ENCODE assay signal across 20 cellular contexts in genomic region chr2:39845460-39846146, GRCh38.
DNase-seq lines count a peak whose midpoint lies in the region; ATAC-seq and TF ChIP-seq lines count a peak whose summit lies in the region.
"Had no signal": no experiment of that assay in that cellular context is flagged by ENCODE, and none has a peak within 500 bp of the region (broad histone marks: within the 10 kb centered on the region; RNA-seq: fewer than 3 reads in every experiment).

No MANE protein-coding gene starts in this region.

- H3K27me3 ChIP-seq in HCT116 (ENCODE audit: insufficient read depth, low read length) (no peaks in the 10 kb centered on the region), foreskin keratinocyte (no peaks in the 10 kb centered on the region), Peyer's patch (no peaks in the 10 kb centered on the region)

- H3K27me3 Mint-ChIP-seq in T-cell: peaks cover 4 to 15% of the 10 kb centered on the region in 2 donors

- no peak for TF ChIP-seq RAD21 in HCT116 (IDR thresholded peaks at IDR 0.05; ENCODE audit: low read depth)

- BruUV-seq in HCT116 (replicated peaks; lab: Mats Ljungman, UMichigan): no TSS peak

- H3K9me3 ChIP-seq in HCT116 (ENCODE audit: control insufficient read depth in 1 of 2, insufficient read depth in 1 of 2, low read depth in 1 of 2, low read length in 2 of 2) (no peaks in the 10 kb centered on the region), Peyer's patch (no peaks in the 10 kb centered on the region)

- peak; percentile 94 for ATAC-seq in HCT116
- peak; percentile 100 for ATAC-seq in foreskin keratinocyte
- ATAC-seq in GM21390 (IDR thresholded peaks at IDR 0.05; ENCODE audit: unreplicated experiment): no peak
- ATAC-seq in T-cell (replicated peaks in 1 of 4): no peak
- ATAC-seq: Panc1 had no signal

- RAD21 ChIA-PET in HCT116 (lab: Charles Lee; ENCODE audit: low non-redundant PET in 1 of 2, low total read pairs in 2 of 2, uncharacterized antibody in 2 of 2, unreplicated experiment in 2 of 2): no interaction called here

- H3K9me2 ChIP-seq in HCT116 (ENCODE audit: insufficient read depth): no peaks in the 10 kb centered on the region

- CTCF ChIA-PET in HCT116 (lab: Charles Lee): no interaction called here
- CTCF ChIA-PET in RWPE1 (lab: Yijun Ruan, JAX): interaction anchor here (1.1 to 1.2 kb wide), 2 partner anchors 12 to 26 kb away, joined by 3 read pairs; no protein-coding TSS in a partner anchor
- CTCF ChIA-PET in T-cell (lab: Charles Lee): no interaction called here

- H3K27ac ChIP-seq in HCT116 (ENCODE audit: low read depth, low read length) (no peak overlapping the region), RWPE1 (no peak overlapping the region), foreskin keratinocyte (no peak overlapping the region), Peyer's patch (no peak overlapping the region)
- H3K27ac ChIP-seq: C4-2B, KMS-11, left ventricle myocardium inferior had no signal

- H3K9me3 Mint-ChIP-seq in T-cell: no peaks in the 10 kb centered on the region

- H3K4me1 ChIP-seq in HCT116 (ENCODE audit: control insufficient read depth in 1 of 2, insufficient read depth in 2 of 2, low read length in 2 of 2) (peaks cover 0 to 13% of the 10 kb centered on the region in 2 experiments; a peak in 2 of 4 replicates), foreskin keratinocyte (peaks cover 12% of the 10 kb centered on the region), Peyer's patch (no peaks in the 10 kb centered on the region)
- H3K4me1 ChIP-seq: left ventricle myocardium inferior had no signal

- H3K9ac ChIP-seq in HCT116 (ENCODE audit: low read length): no peak overlapping the region
- H3K9ac ChIP-seq: KMS-11 had no signal

- TF ChIP-seq POLR2A in HCT116 (IDR thresholded peaks at IDR 0.05; ENCODE audit: borderline replicate concordance, extremely low read depth, insufficient read depth, insufficient read length): no peak
- TF ChIP-seq POLR2A in Peyer's patch (IDR thresholded peaks at IDR 0.05): no peak

- H4K20me1 ChIP-seq in HCT116 (ENCODE audit: insufficient read depth): no peaks in the 10 kb centered on the region

- intact Hi-C loops in HCT116 (cut with micrococcal nuclease): no loop called here

- H3K79me2 ChIP-seq in HCT116 (ENCODE audit: insufficient read depth, low read length): no peaks in the 10 kb centered on the region

- H3K4me3 ChIP-seq in HCT116 (replicated peaks in 1 of 2; ENCODE audit: low read depth in 1 of 2, low read length in 2 of 2) (no peak overlapping the region), Peyer's patch (no peak overlapping the region)
- H3K4me3 ChIP-seq: left ventricle myocardium inferior had no signal

- peak overlapping the region; percentile 36 for H3K4me2 ChIP-seq in HCT116 (ENCODE audit: low read length)
- H3K4me2 ChIP-seq: KMS-11 had no signal

- POLR2A ChIA-PET in HCT116 (lab: Charles Lee): no interaction called here
- POLR2A ChIA-PET in RWPE1 (lab: Yijun Ruan, JAX; ENCODE audit: low non-redundant PET): no interaction called here
- POLR2A ChIA-PET in T-cell (lab: Charles Lee): interaction anchor here in 1 of 2 donors (0.6 kb wide), 1 partner anchor 1323 kb away, joined by 3 read pairs; no protein-coding TSS in a partner anchor

- H3K36me3 ChIP-seq in HCT116 (ENCODE audit: control insufficient read depth in 1 of 2, insufficient read depth in 2 of 2, low read length in 2 of 2) (no peaks in the 10 kb centered on the region), Peyer's patch (no peaks in the 10 kb centered on the region)
- H3K36me3 ChIP-seq: left ventricle myocardium inferior had no signal

- H3K36me3 Mint-ChIP-seq in T-cell: no peaks in the 10 kb centered on the region

- no peak overlapping the region for H3K4me3 Mint-ChIP-seq in T-cell
- H3K4me3 Mint-ChIP-seq: endodermal cell had no signal

- peak overlapping the region; percentile 24 for H2AFZ ChIP-seq in HCT116 (ENCODE audit: low read depth, low read length, poor library complexity, severe bottlenecking)

- DNase-seq in 8988T: peak; percentile 24
- peak; percentile 68 for DNase-seq in HCT116 (ENCODE audit: low read depth, low spot score)
- DNase-seq in RWPE1 (ENCODE audit: low spot score): peak; percentile 90
- peak; percentile 90 to 95 for DNase-seq in foreskin keratinocyte
- no peak for DNase-seq in Peyer's patch
- DNase-seq in HuH-7 (ENCODE audit: low spot score): no peak
- DNase-seq in T-cell: no peak
- DNase-seq: activated naive CD4-positive, alpha-beta T cell treated with Interleukin-2 at 50 U/mL for 16 hours; activated T-cell treated with anti-CD3 and anti-CD28 coated beads for 4 hours; DMS153; endodermal cell; foreskin melanocyte; GOT3; left ventricle myocardium inferior; NCI-H1417; NCI-H82 had no signal

- H3K27ac Mint-ChIP-seq in T-cell: no peak overlapping the region
- H3K27ac Mint-ChIP-seq: endodermal cell had no signal

- no peaks in the 10 kb centered on the region for H3K4me1 Mint-ChIP-seq in T-cell

- no peak for TF ChIP-seq CTCF in HCT116 (IDR thresholded peaks at IDR 0.05 in 2 of 3, conservative IDR thresholded peaks at IDR 0.05 in 1 of 3; ENCODE audit: borderline replicate concordance in 1 of 3, insufficient read depth in 1 of 3, low read depth in 2 of 3, low read length in 2 of 3)
- TF ChIP-seq CTCF in RWPE1 (conservative IDR thresholded peaks at IDR 0.05; ENCODE audit: low read depth): no peak
- TF ChIP-seq CTCF in foreskin keratinocyte (conservative IDR thresholded peaks at IDR 0.05): no peak
- no peak for TF ChIP-seq CTCF in Peyer's patch (IDR thresholded peaks at IDR 0.05)

TF ChIP-seq in HCT116, 20 proteins besides CTCF, POLR2A, EP300 and RAD21:
- TF ChIP-seq ZNF274 (IDR thresholded peaks at IDR 0.05; ENCODE audit: low read depth, low read length): no peak
- peak; percentile 50 for TF ChIP-seq MAX (IDR thresholded peaks at IDR 0.05)
- no peak for TF ChIP-seq ZBTB33 (IDR thresholded peaks at IDR 0.05; ENCODE audit: extremely low read depth, insufficient replicate concordance, low read length)
- peak; percentile 71 for TF ChIP-seq SP1 (IDR thresholded peaks at IDR 0.05; ENCODE audit: low read depth)
- peak; percentile 93 for TF ChIP-seq CBX3 (IDR thresholded peaks at IDR 0.05; ENCODE audit: low read depth)
- peak; percentile 48; the same call in 1 of the 2 replicates for TF ChIP-seq SRF (IDR thresholded peaks at IDR 0.05; ENCODE audit: low read depth)
- TF ChIP-seq JUND (IDR thresholded peaks at IDR 0.05): peak; percentile 82
- no peak for TF ChIP-seq CEBPB (IDR thresholded peaks at IDR 0.05; ENCODE audit: low read depth)
- peak; percentile 87 for TF ChIP-seq FOSL1 (IDR thresholded peaks at IDR 0.05; ENCODE audit: low read depth)

Comparison
In these comparisons a context has a peak if more than half of its experiments do, and no peak if none do; other contexts are left out.
1. DNase-seq: peak in 8988T (single experiment), HCT116 (single experiment), RWPE1 (single experiment) and foreskin keratinocyte (2 of 2); none in Peyer's patch (0 of 3), HuH-7 (single experiment) and T-cell (0 of 34).
2. ATAC-seq: peak in HCT116 (single experiment) and foreskin keratinocyte (single experiment); none in GM21390 (single experiment) and T-cell (0 of 4).